16 cellular contexts compared by ENCODE assay signal in the genomic region with DNA sequence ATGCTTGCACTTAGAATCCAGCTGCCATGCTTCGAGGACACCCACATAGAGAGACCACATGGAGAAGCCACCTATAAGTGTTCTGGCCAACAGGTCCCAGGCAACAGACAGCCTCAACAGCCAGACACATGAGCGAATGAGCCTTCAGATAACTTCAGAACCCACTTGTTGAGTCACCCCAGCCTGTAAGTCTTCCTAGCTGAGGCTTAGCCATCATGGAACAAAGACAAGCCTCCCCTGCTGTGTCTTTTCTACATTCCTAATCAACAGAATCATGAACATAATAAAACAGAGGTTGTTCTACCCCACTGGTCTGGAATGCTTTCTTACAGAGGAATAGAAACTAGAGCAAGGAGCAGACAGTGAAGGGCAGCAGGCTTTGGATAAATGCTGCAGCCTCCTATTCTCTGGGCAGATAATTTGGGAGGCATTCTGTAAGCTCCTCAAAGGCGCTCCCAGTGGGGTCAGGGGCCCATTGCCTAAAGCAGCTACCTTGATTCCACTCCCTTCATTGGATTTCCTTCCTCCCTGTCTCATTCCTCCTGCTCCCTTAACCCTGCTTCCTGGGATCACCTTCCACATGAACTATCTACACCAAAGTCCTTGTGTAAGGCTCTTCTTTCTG. TPM values are rescaled to one million over a fixed set of nuclear protein-coding genes. Genes with fewer than 3 reads are reported as not detected.
DNase-seq lines count a peak whose midpoint lies in the region; FAIRE-seq and TF ChIP-seq lines count a peak whose summit lies in the region.
"Had no signal": no experiment of that assay in that cellular context is flagged by ENCODE, and none has a peak within 500 bp of the region (broad histone marks: within the 10 kb centered on the region; RNA-seq: fewer than 3 reads in every experiment).

No MANE protein-coding gene starts in this region.

- H3K36me3 ChIP-seq in HUES64 (ENCODE audit: insufficient read depth, low read length): no peaks in the 10 kb centered on the region
- H3K36me3 ChIP-seq in H1 (ENCODE audit: control insufficient read depth in 2 of 4, insufficient read depth in 4 of 4, low read length in 3 of 4): no peaks in the 10 kb centered on the region
- H3K36me3 ChIP-seq in WERI-Rb-1: no peaks in the 10 kb centered on the region
- H3K36me3 ChIP-seq: BLaER1 had no signal

- peak; percentile 97 for FAIRE-seq in H1 (lab: Jason Lieb, UNC)

- TF ChIP-seq CTCF in H1 (IDR thresholded peaks at IDR 0.05; ENCODE audit: control extremely low read depth in 1 of 3, insufficient read depth in 1 of 3, low read depth in 1 of 3, low read length in 3 of 3) (0 out of 4 replicates have a peak, but pooled peaks of 1 of the 3 experiments have one; percentile 17), WERI-Rb-1 (IDR thresholded peaks at IDR 0.05; ENCODE audit: low read depth, low read length) (no peak), GM20000 (IDR thresholded peaks at IDR 0.05; ENCODE audit: extremely low read depth, missing control alignments) (no peak)

- peaks cover 17% of the 10 kb centered on the region for H3K23me2 ChIP-seq in H1 (ENCODE audit: low read depth, low read length)

- H3K27ac ChIP-seq in HUES64 (ENCODE audit: low read depth, low read length): peak overlapping the region; percentile 75
- peak overlapping the region; percentile 45; the same call in 1 of the 2 replicates for H3K27ac ChIP-seq in H1 (ENCODE audit: low read depth, low read length)
- no peak overlapping the region for H3K27ac ChIP-seq in WERI-Rb-1
- H3K27ac ChIP-seq: BLaER1 had no signal

- POLR2A ChIA-PET in H1 (lab: Charles Lee; ENCODE audit: partially characterized antibody): interaction anchor here (0.9 to 1.6 kb wide), 4 partner anchors 12 to 112 kb away, joined by 3 to 7 read pairs (median 3); no protein-coding TSS in a partner anchor

- H3K9me3 ChIP-seq in HUES64 (ENCODE audit: insufficient read depth, low read depth, low read length): no peaks in the 10 kb centered on the region
- H3K9me3 ChIP-seq in H1 (ENCODE audit: insufficient read depth in 2 of 2, low read depth in 1 of 2, low read length in 1 of 2): no peaks in the 10 kb centered on the region
- no peaks in the 10 kb centered on the region for H3K9me3 ChIP-seq in WERI-Rb-1 (ENCODE audit: severe bottlenecking)
- H3K9me3 ChIP-seq: BLaER1 had no signal

- no peak overlapping the region for H2AFZ ChIP-seq in H1 (ENCODE audit: low read length)

- H3K4me2 ChIP-seq in H1 (ENCODE audit: insufficient read depth in 1 of 2, low read depth in 2 of 2, low read length in 2 of 2): peak overlapping the region; percentile 19 to 50
- H3K4me2 ChIP-seq: BLaER1 had no signal

- peak in 1 of 2 experiments; percentile 51; a peak in 1 of 3 replicates for TF ChIP-seq EP300 in H1 (IDR thresholded peaks at IDR 0.05; ENCODE audit: borderline replicate concordance in 1 of 2, low read depth in 2 of 2, low read length in 2 of 2)

- no peak overlapping the region for H3K4me3 Mint-ChIP-seq in activated naive CD8-positive, alpha-beta T cell treated with anti-CD3 and anti-CD28 coated beads for 36 hours
- H3K4me3 Mint-ChIP-seq: activated CD4-positive, alpha-beta T cell treated with anti-CD3 and anti-CD28 coated beads for 36 hours; activated T-cell treated with anti-CD3 and anti-CD28 coated beads, Interleukin-2, amount 50 U/mL, for 4 hours; effector memory CD8-positive, alpha-beta T cell; mesothelial cell of epicardium; stimulated activated naive CD8-positive, alpha-beta T cell treated with anti-CD3 and anti-CD28 coated beads, Interleukin-15, Interleukin-2, amounts not matched to agents 100 ng/mL and 50 ng/mL, for 24 hours had no signal

- TF ChIP-seq RAD21 in H1 (IDR thresholded peaks at IDR 0.05 in 1 of 2, conservative IDR thresholded peaks at IDR 0.05 in 1 of 2; ENCODE audit: low read depth in 2 of 2, low read length in 2 of 2): no peak

- peak overlapping the region; percentile 30 for H2BK120ac ChIP-seq in H1 (replicated peaks; ENCODE audit: low read depth, low read length)

- no peak overlapping the region for H3K9ac ChIP-seq in HUES64 (ENCODE audit: low read depth, low read length)
- no peak overlapping the region for H3K9ac ChIP-seq in H1 (replicated peaks in 1 of 4; ENCODE audit: extremely low read depth in 1 of 4, low read depth in 3 of 4, low read length in 3 of 4)
- H3K9ac ChIP-seq: BLaER1 had no signal

- H3K36me3 Mint-ChIP-seq in activated naive CD8-positive, alpha-beta T cell treated with anti-CD3 and anti-CD28 coated beads for 36 hours: no peaks in the 10 kb centered on the region
- H3K36me3 Mint-ChIP-seq: mesothelial cell of epicardium had no signal

- peak overlapping the region; percentile 22 for H4K91ac ChIP-seq in H1 (replicated peaks; ENCODE audit: insufficient read length, low read length)

- TF ChIP-seq POLR2A in H1 (IDR thresholded peaks at IDR 0.05; ENCODE audit: control extremely low read depth in 1 of 2, low read depth in 2 of 2, low read length in 2 of 2): no peak; a peak in 1 of 3 replicates

- no peak overlapping the region for H4K5ac ChIP-seq in H1 (ENCODE audit: insufficient read length, low read depth, low read length)

- H3K9me3 Mint-ChIP-seq in activated naive CD8-positive, alpha-beta T cell treated with anti-CD3 and anti-CD28 coated beads for 36 hours: no peaks in the 10 kb centered on the region
- H3K9me3 Mint-ChIP-seq: activated T-cell treated with anti-CD3 and anti-CD28 coated beads, Interleukin-2, amount 50 U/mL, for 4 hours; effector memory CD8-positive, alpha-beta T cell; mesothelial cell of epicardium; stimulated activated naive CD8-positive, alpha-beta T cell treated with anti-CD3 and anti-CD28 coated beads, Interleukin-15, Interleukin-2, amounts not matched to agents 100 ng/mL and 50 ng/mL, for 24 hours had no signal

- peaks cover 10% of the 10 kb centered on the region for H3K4me1 Mint-ChIP-seq in activated naive CD8-positive, alpha-beta T cell treated with anti-CD3 and anti-CD28 coated beads for 36 hours

- no peak overlapping the region for H3K23ac ChIP-seq in H1 (ENCODE audit: insufficient read length)

- WGBS in HUES64: 61% methylated on average over 3 of the region's 3 CpGs
- 56% methylated on average over 3 of the region's 3 CpGs; no CpG with 5 or more reads in 1 of the 2 experiments for WGBS in H1 (ENCODE audit: extremely low coverage in 1 of 2, insufficient coverage in 1 of 2, insufficient read length in 1 of 2, insufficient replicate concordance in 2 of 2, low coverage in 1 of 2, low lambda C conversion rate in 2 of 2, missing lambda C conversion rate in 1 of 2), 2 experiments

- H2BK5ac ChIP-seq in H1 (ENCODE audit: low read depth, low read length): peak overlapping the region; percentile 77; the same call in 1 of the 2 replicates

- no peak overlapping the region for H3K27ac Mint-ChIP-seq in activated naive CD8-positive, alpha-beta T cell treated with anti-CD3 and anti-CD28 coated beads for 36 hours
- H3K27ac Mint-ChIP-seq: activated CD4-positive, alpha-beta T cell treated with anti-CD3 and anti-CD28 coated beads for 36 hours; effector memory CD8-positive, alpha-beta T cell; mesothelial cell of epicardium; stimulated activated naive CD8-positive, alpha-beta T cell treated with anti-CD3 and anti-CD28 coated beads, Interleukin-15, Interleukin-2, amounts not matched to agents 100 ng/mL and 50 ng/mL, for 24 hours had no signal

- H4K8ac ChIP-seq in H1 (ENCODE audit: extremely low read depth, insufficient read depth, low read length): no peak overlapping the region

- no peaks in the 10 kb centered on the region for H3K79me2 ChIP-seq in H1 (ENCODE audit: control insufficient read depth in 1 of 2, insufficient read depth in 2 of 2, low read length in 2 of 2)

- peak overlapping the region; percentile 74; the same call in 1 of the 2 replicates for H2BK20ac ChIP-seq in H1 (ENCODE audit: low read length)

- H3K4me3 ChIP-seq in HUES64 (ENCODE audit: low read length) (no peak overlapping the region), H1 (ENCODE audit: extremely low read depth in 1 of 4, insufficient read depth in 2 of 4, low read depth in 3 of 4, low read length in 4 of 4) (no peak overlapping the region), WERI-Rb-1 (ENCODE audit: low read depth, low read length) (no peak overlapping the region)
- H3K4me3 ChIP-seq: BLaER1 had no signal

- peak; percentile 61 for DNase-seq in AG20443 (ENCODE audit: low spot score)
- peak in 1 of 2 experiments; percentile 61 for DNase-seq in H1 (ENCODE audit: low read depth in 1 of 2, low spot score in 2 of 2)
- peak; percentile 99 for DNase-seq in kidney glomerular epithelial cell (lab: John Stamatoyannopoulos, UW)
- no peak for DNase-seq in activated CD4-positive, alpha-beta T cell treated with anti-CD3 and anti-CD28 coated beads, Interleukin-2, amount 50 U/mL, for 4 hours
- no peak for DNase-seq in WERI-Rb-1
- DNase-seq in GM20000 (ENCODE audit: low spot score): no peak
- DNase-seq in activated naive CD8-positive, alpha-beta T cell treated with anti-CD3 and anti-CD28 coated beads for 36 hours: no peak
- DNase-seq: activated CD4-positive, alpha-beta T cell treated with anti-CD3 and anti-CD28 coated beads for 36 hours; activated T-cell treated with anti-CD3 and anti-CD28 coated beads, Interleukin-2, amount 50 U/mL, for 4 hours; aorta; effector memory CD8-positive, alpha-beta T cell; Kasumi-1 had no signal

- no peak overlapping the region; the same call in 1 of the 2 replicates for H2BK15ac ChIP-seq in H1 (ENCODE audit: low read length)

- H2BK12ac ChIP-seq in H1 (ENCODE audit: low read depth, low read length): peak overlapping the region; percentile 94

- H3K79me1 ChIP-seq in H1 (ENCODE audit: low read depth, low read length): peaks cover 4% of the 10 kb centered on the region; the same call in 1 of the 2 replicates

- H3K14ac ChIP-seq in H1 (ENCODE audit: insufficient read length): no peak overlapping the region

- H3K27me3 ChIP-seq in HUES64 (ENCODE audit: insufficient read depth, low read length): peaks cover 23% of the 10 kb centered on the region
- H3K27me3 ChIP-seq in H1 (replicated peaks in 1 of 4; ENCODE audit: control insufficient read depth in 3 of 4, extremely low read depth in 1 of 4, insufficient read depth in 3 of 4, low read length in 3 of 4): peaks cover 10 to 34% (median 24%) of the 10 kb centered on the region in 4 experiments
- H3K27me3 ChIP-seq in WERI-Rb-1 (ENCODE audit: insufficient read depth, low read depth, severe bottlenecking): no peaks in the 10 kb centered on the region

- H3K4ac ChIP-seq in H1 (replicated peaks; ENCODE audit: insufficient read length, low read depth, low read length): peak overlapping the region; percentile 58

- peaks cover 4 to 13% of the 10 kb centered on the region in 2 experiments for H4K20me1 ChIP-seq in H1 (replicated peaks in 1 of 2; ENCODE audit: control insufficient read depth in 1 of 2, insufficient read depth in 2 of 2, low read length in 2 of 2)

- H2AK5ac ChIP-seq in H1 (ENCODE audit: low read depth, low read length): peak overlapping the region; percentile 84; the same call in 1 of the 2 replicates

- H3K56ac ChIP-seq in H1 (replicated peaks; ENCODE audit: insufficient read length, low read depth, low read length): no peak overlapping the region

- peaks cover 21% of the 10 kb centered on the region for H3K27me3 Mint-ChIP-seq in activated naive CD8-positive, alpha-beta T cell treated with anti-CD3 and anti-CD28 coated beads for 36 hours

- H3K18ac ChIP-seq in H1 (ENCODE audit: extremely low read depth, low read length): peak overlapping the region; percentile 75; the same call in 1 of the 2 replicates

- H3K4me1 ChIP-seq in HUES64 (ENCODE audit: insufficient read depth, low read length): peaks cover 22% of the 10 kb centered on the region
- H3K4me1 ChIP-seq in H1 (replicated peaks in 1 of 4; ENCODE audit: control insufficient read depth in 3 of 4, insufficient read depth in 4 of 4, low read length in 3 of 4): peaks cover 16 to 20% (median 18%) of the 10 kb centered on the region in 4 experiments

- CTCF ChIA-PET in H1 (lab: Charles Lee; ENCODE audit: partially characterized antibody): interaction anchor here (0.7 to 11.7 kb wide), 21 partner anchors 8 to 168 kb away, joined by 3 to 276 read pairs (median 7); no protein-coding TSS in a partner anchor

RNA-seq across cellular contexts. Expression of a gene that starts 4.6 kb away (rescaled TPM):
- polyA plus RNA-seq in HUES64 (2013, experiment 1 of 2): 2.4 TPM
- 3.1 TPM for polyA plus RNA-seq in HUES64 (2013, experiment 2 of 2)
- total RNA-seq in H1 (2021; fragmentation: NEBNext Ultra II Directional; extraction: Animal tissue kit (Norgen Biotek cat#: 25700)): 3.0 and 3.2 TPM in 2 replicates
- 2.4 and 2.9 TPM in 2 replicates for polyA plus RNA-seq in H1 (2011; rRNA removed)
- polyA plus RNA-seq in H1 (2011; cell fraction: cytosol; rRNA removed): 2.7 TPM
- polyA plus RNA-seq in H1 (2011; cell fraction: nucleus; rRNA removed): 5.3 TPM
- polyA plus RNA-seq in H1 (2012, experiment 1 of 2): 2.9 to 3.5 TPM (median 3.2 TPM) in 4 replicates
- polyA plus RNA-seq in H1 (2012, experiment 2 of 2): 0.66 TPM
- 3.7 TPM for polyA plus RNA-seq in H1 (2013, experiment 1 of 2)
- polyA plus RNA-seq in H1 (2013, experiment 2 of 2): 3.8 TPM
- 1.2 and 2.1 TPM in 2 replicates for polyA minus RNA-seq in H1 (2011; rRNA and poly(A)+ RNA removed)
- polyA minus RNA-seq in H1 (2011; cell fraction: cytosol; rRNA and poly(A)+ RNA removed): 1.7 TPM
- 4.4 TPM for polyA minus RNA-seq in H1 (2011; cell fraction: nucleus; rRNA and poly(A)+ RNA removed)
- under 1 TPM; 0.12 to 0.19 TPM for total RNA-seq in activated naive CD8-positive, alpha-beta T cell treated with anti-CD3 and anti-CD28 coated beads for 36 hours
- total RNA-seq: activated T-cell treated with anti-CD3 and anti-CD28 coated beads, Interleukin-2, amount 50 U/mL, for 4 hours had no signal
- polyA plus RNA-seq: aorta had no signal

Comparison
In these comparisons a context has a peak if more than half of its experiments do, and no peak if none do; other contexts are left out.
1. DNase-seq: peak in AG20443 (single experiment) and kidney glomerular epithelial cell (single experiment); none in activated CD4-positive, alpha-beta T cell treated with anti-CD3 and anti-CD28 coated beads, Interleukin-2, amount 50 U/mL, for 4 hours (0 of 2), WERI-Rb-1 (single experiment), GM20000 (single experiment) and activated naive CD8-positive, alpha-beta T cell treated with anti-CD3 and anti-CD28 coated beads for 36 hours (single experiment).